Comparison of ENCODE assay signal across 9 cellular contexts in the genomic region with DNA sequence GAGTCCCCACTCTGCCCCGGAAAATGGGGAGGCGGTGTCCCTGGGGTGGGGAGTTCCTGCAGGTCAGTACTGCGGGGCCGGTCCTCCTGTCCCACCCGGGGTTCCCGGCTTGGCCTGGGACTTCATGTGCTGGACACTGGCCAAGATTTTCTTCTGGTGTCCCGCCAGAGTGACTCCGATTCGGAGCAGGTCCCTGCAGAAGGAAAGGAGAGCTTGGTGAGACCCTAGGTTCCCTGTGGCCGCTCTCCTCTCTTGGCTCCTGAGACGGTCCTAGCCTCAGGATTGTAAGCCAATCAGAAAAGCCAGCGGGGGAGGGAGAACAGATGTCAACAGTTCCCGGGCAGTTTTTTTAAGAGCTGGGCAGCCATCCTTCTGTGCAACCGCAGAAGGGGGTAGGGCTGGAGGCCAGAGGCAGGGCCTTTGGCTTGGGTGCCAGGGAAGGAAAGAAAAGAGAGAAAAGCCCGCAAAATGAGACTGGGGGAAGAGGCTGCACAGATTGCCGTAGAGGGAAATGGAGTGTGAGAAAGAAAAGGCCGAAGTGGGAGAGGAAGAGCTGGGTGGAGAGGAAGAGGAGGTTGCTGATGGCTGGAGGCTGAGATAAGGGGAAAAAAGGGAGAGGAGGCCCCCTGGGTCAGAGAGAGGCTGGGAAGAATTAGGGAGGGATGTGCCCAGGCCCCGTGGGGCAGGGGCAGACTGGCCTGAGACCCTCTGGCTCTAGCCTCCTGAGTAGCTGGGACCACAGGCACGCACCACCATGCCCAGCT. TPM values are rescaled to one million over a fixed set of nuclear protein-coding genes. Genes with fewer than 3 reads are reported as not detected.
DNase-seq lines count a peak whose midpoint lies in the region; ATAC-seq, FAIRE-seq and TF ChIP-seq lines count a peak whose summit lies in the region.
"Had no signal": no experiment of that assay in that cellular context is flagged by ENCODE, and none has a peak within 500 bp of the region (broad histone marks: within the 10 kb centered on the region; RNA-seq: fewer than 3 reads in every experiment).

No MANE protein-coding gene starts in this region.

- peaks cover 3% of the 10 kb centered on the region for H3K27me3 Mint-ChIP-seq in activated CD8-positive, alpha-beta memory T cell treated with anti-CD3 and anti-CD28 coated beads, Interleukin-2, amount 10 ng/mL, durations not matched to agents 7 days and 5 days
- no peaks in the 10 kb centered on the region for H3K27me3 Mint-ChIP-seq in stimulated activated naive B cell treated with anti-CD40 and anti-IgM and Interleukin-4, amounts not matched to agents 10 μg/mL and 1 μg/mL and 100 μg/mL, for 72 hours

- BruUV-seq in OCI-LY7 (replicated peaks; lab: Mats Ljungman, UMichigan): no TSS peak

- H3K4me1 Mint-ChIP-seq in activated CD8-positive, alpha-beta memory T cell treated with anti-CD3 and anti-CD28 coated beads, Interleukin-2, amount 10 ng/mL, durations not matched to agents 7 days and 5 days: peaks cover 9% of the 10 kb centered on the region
- peaks cover 25 to 47% of the 10 kb centered on the region in 2 donors for H3K4me1 Mint-ChIP-seq in stimulated activated naive B cell treated with anti-CD40 and anti-IgM and Interleukin-4, amounts not matched to agents 10 μg/mL and 1 μg/mL and 100 μg/mL, for 72 hours

- H3K4me3 Mint-ChIP-seq in activated CD8-positive, alpha-beta memory T cell treated with anti-CD3 and anti-CD28 coated beads, Interleukin-2, amount 10 ng/mL, durations not matched to agents 7 days and 5 days: no peak overlapping the region
- peak overlapping the region; percentile 62 to 67 for H3K4me3 Mint-ChIP-seq in stimulated activated naive B cell treated with anti-CD40 and anti-IgM and Interleukin-4, amounts not matched to agents 10 μg/mL and 1 μg/mL and 100 μg/mL, for 72 hours

- CTCF ChIA-PET in activated CD8-positive, alpha-beta memory T cell treated with anti-CD3 and anti-CD28 coated beads, Interleukin-2, amount 10 ng/mL, durations not matched to agents 7 days and 5 days (lab: Charles Lee): interaction anchor here (8.4 kb wide), 1 partner anchor 47 kb away, joined by 155 read pairs; a partner anchor contains a TSS
- CTCF ChIA-PET in OCI-LY7 (lab: Charles Lee; ENCODE audit: unreplicated experiment): no interaction called here

- no peaks in the 10 kb centered on the region for H3K36me3 ChIP-seq in OCI-LY7 (ENCODE audit: insufficient read depth, low read length)
- H3K36me3 ChIP-seq in bronchial epithelial cell (ENCODE audit: control insufficient read depth, insufficient read depth, low read length): peaks cover 25% of the 10 kb centered on the region

- H3K4me3 ChIP-seq in OCI-LY7 (ENCODE audit: low read depth, low read length, poor library complexity, severe bottlenecking): no peak overlapping the region
- no peak overlapping the region for H3K4me3 ChIP-seq in bronchial epithelial cell (ENCODE audit: low read depth, low read length)

- no peaks in the 10 kb centered on the region for H4K20me1 ChIP-seq in OCI-LY7 (ENCODE audit: insufficient read depth, low read length)

- no peak overlapping the region for H3K27ac Mint-ChIP-seq in activated CD8-positive, alpha-beta memory T cell treated with anti-CD3 and anti-CD28 coated beads, Interleukin-2, amount 10 ng/mL, durations not matched to agents 7 days and 5 days
- H3K27ac Mint-ChIP-seq in stimulated activated naive B cell treated with anti-CD40 and anti-IgM and Interleukin-4, amounts not matched to agents 10 μg/mL and 1 μg/mL and 100 μg/mL, for 72 hours: peak overlapping the region; percentile 93

- H3K79me2 ChIP-seq in OCI-LY7 (ENCODE audit: insufficient read depth, low read depth, low read length): no peaks in the 10 kb centered on the region
- H3K79me2 ChIP-seq: parathyroid adenoma had no signal

- no peaks in the 10 kb centered on the region for H3K27me3 ChIP-seq in bronchial epithelial cell (ENCODE audit: control insufficient read depth, insufficient read depth, low read length)

- ATAC-seq in activated CD8-positive, alpha-beta memory T cell treated with anti-CD3 and anti-CD28 coated beads, Interleukin-2, amount 10 ng/mL, durations not matched to agents 7 days and 5 days: peak; percentile 54
- peak; percentile 89 for ATAC-seq in GM21528 (IDR thresholded peaks at IDR 0.05; ENCODE audit: low FRiP score, unreplicated experiment)
- ATAC-seq in stimulated activated naive B cell treated with anti-CD40 and anti-IgM and Interleukin-4, amounts not matched to agents 10 μg/mL and 1 μg/mL and 100 μg/mL, for 72 hours (replicated peaks): peak; percentile 97

- intact Hi-C loops in OCI-LY7 (cut with micrococcal nuclease; ENCODE audit: unreplicated experiment): no loop called here

- DNase-seq in activated CD8-positive, alpha-beta memory T cell treated with anti-CD3 and anti-CD28 coated beads, Interleukin-2, amount 10 ng/mL, durations not matched to agents 7 days and 5 days: peak; percentile 44
- DNase-seq in activated CD8-positive, alpha-beta memory T cell treated with anti-CD3 and anti-CD28 coated beads for 24 hours: no peak
- DNase-seq in HTR-8/SVneo (ENCODE audit: insufficient read length, low spot score) (peak; percentile 85), OCI-LY7 (ENCODE audit: low spot score) (peak; percentile 46), bronchial epithelial cell (ENCODE audit: low read depth) (peak; percentile 83), kidney glomerular epithelial cell (lab: John Stamatoyannopoulos, UW) (peak; percentile 67)
- peak; percentile 87 for DNase-seq in stimulated activated naive B cell treated with anti-CD40 and anti-IgM and Interleukin-4, amounts not matched to agents 10 μg/mL and 1 μg/mL and 100 μg/mL, for 72 hours

- H2AFZ ChIP-seq in OCI-LY7 (ENCODE audit: low read length): peak overlapping the region; percentile 37; the same call in 1 of the 2 replicates
- H2AFZ ChIP-seq: parathyroid adenoma had no signal

- no peaks in the 10 kb centered on the region for H3K9me2 ChIP-seq in OCI-LY7 (ENCODE audit: insufficient read depth, low read length)

- peaks cover 10% of the 10 kb centered on the region for H3K4me1 ChIP-seq in OCI-LY7 (ENCODE audit: insufficient read depth, low read length, poor library complexity, severe bottlenecking)
- H3K4me1 ChIP-seq: parathyroid adenoma had no signal

- H3K9me3 ChIP-seq in OCI-LY7 (ENCODE audit: low read length): no peaks in the 10 kb centered on the region

- FAIRE-seq in HTR-8/SVneo (lab: Jason Lieb, UNC): no peak
- no peak for FAIRE-seq in bronchial epithelial cell (lab: Jason Lieb, UNC)

- H3K9me3 Mint-ChIP-seq in activated CD8-positive, alpha-beta memory T cell treated with anti-CD3 and anti-CD28 coated beads, Interleukin-2, amount 10 ng/mL, durations not matched to agents 7 days and 5 days (ENCODE audit: low read depth): no peaks in the 10 kb centered on the region
- no peaks in the 10 kb centered on the region for H3K9me3 Mint-ChIP-seq in stimulated activated naive B cell treated with anti-CD40 and anti-IgM and Interleukin-4, amounts not matched to agents 10 μg/mL and 1 μg/mL and 100 μg/mL, for 72 hours

- H3K36me3 Mint-ChIP-seq in activated CD8-positive, alpha-beta memory T cell treated with anti-CD3 and anti-CD28 coated beads, Interleukin-2, amount 10 ng/mL, durations not matched to agents 7 days and 5 days: no peaks in the 10 kb centered on the region
- peaks cover 0 to 2% of the 10 kb centered on the region in 2 donors for H3K36me3 Mint-ChIP-seq in stimulated activated naive B cell treated with anti-CD40 and anti-IgM and Interleukin-4, amounts not matched to agents 10 μg/mL and 1 μg/mL and 100 μg/mL, for 72 hours

- H3K27ac ChIP-seq in OCI-LY7 (ENCODE audit: low read depth, low read length, poor library complexity, severe bottlenecking): no peak overlapping the region
- H3K27ac ChIP-seq: parathyroid adenoma had no signal

- POLR2A ChIA-PET in OCI-LY7 (lab: Charles Lee): interaction anchor here (0.6 to 1.1 kb wide), 2 partner anchors 11 to 38 kb away, joined by 3 to 5 read pairs; no protein-coding TSS in a partner anchor

- TF ChIP-seq CTCF in OCI-LY7 (conservative IDR thresholded peaks at IDR 0.05; ENCODE audit: low read length) (no peak), bronchial epithelial cell (IDR thresholded peaks at IDR 0.05; ENCODE audit: insufficient read depth, low read length, severe bottlenecking) (no peak)

- no peak overlapping the region for H3K4me2 ChIP-seq in OCI-LY7 (ENCODE audit: low read length)

RNA-seq across cellular contexts. Expression of a gene that starts 23.7 kb away (rescaled TPM):
- total RNA-seq in activated CD8-positive, alpha-beta memory T cell treated with anti-CD3 and anti-CD28 coated beads, Interleukin-2, amount 10 ng/mL, durations not matched to agents 7 days and 5 days: 1 to 10 TPM; 1.3 to 2.0 TPM
- total RNA-seq in OCI-LY7 (2014; rRNA removed; shearing (Covaris generic)): 4.2 and 5.6 TPM in 2 replicates
- total RNA-seq in OCI-LY7 (2022) (7.3 and 8.0 TPM in 2 replicates), bronchial epithelial cell (104 and 153 TPM in 2 replicates)

RNA-seq across cellular contexts. Expression of a gene that starts 48.9 kb away (rescaled TPM):
- 10 to 100 TPM; 28.6 to 30.1 TPM for total RNA-seq in activated CD8-positive, alpha-beta memory T cell treated with anti-CD3 and anti-CD28 coated beads, Interleukin-2, amount 10 ng/mL, durations not matched to agents 7 days and 5 days
- total RNA-seq in OCI-LY7 (2014; rRNA removed; shearing (Covaris generic)): 15.7 and 17.0 TPM in 2 replicates
- total RNA-seq in OCI-LY7 (2022) (21.1 and 25.6 TPM in 2 replicates), bronchial epithelial cell (6.5 and 7.6 TPM in 2 replicates)

Comparison
In these comparisons a context has a peak if more than half of its experiments do, and no peak if none do; other contexts are left out.
1. RNA of a gene that starts 23.7 kb away (total RNA-seq): 104 to 153 TPM in bronchial epithelial cell; 4.2 to 8.0 TPM in OCI-LY7 and 1.3 to 2.0 TPM in activated CD8-positive, alpha-beta memory T cell treated with anti-CD3 and anti-CD28 coated beads, Interleukin-2, amount 10 ng/mL, durations not matched to agents 7 days and 5 days; every median in the first group is over 10 times any median in the second.
2. Peak in every context shown above with its lines, with median percentiles within 50 percentile points of each other: ATAC-seq.